ENCODE assay signal across 14 cellular contexts in genomic region chr12:47733142-47733541, GRCh38.
"Had no signal": no experiment of that assay in that cellular context is flagged by ENCODE, and none has a peak within 500 bp of the region (broad histone marks: within the 10 kb centered on the region; RNA-seq: fewer than 3 reads in every experiment).

No MANE protein-coding gene starts in this region.

- H3K4me3 ChIP-seq: ovary, smooth muscle cell had no signal

- H3K4me3 Mint-ChIP-seq: activated naive CD4-positive, alpha-beta T cell treated with anti-CD3 and anti-CD28 coated beads, Interleukin-2, amount 50 U/mL, for 24 hours; endodermal cell had no signal

- ATAC-seq: left ventricle myocardium superior, sciatic nerve had no signal

- H3K27me3 ChIP-seq: ovary had no signal

- H3K36me3 ChIP-seq: ovary, WERI-Rb-1 had no signal

- H3K27ac Mint-ChIP-seq: activated naive CD4-positive, alpha-beta T cell treated with anti-CD3 and anti-CD28 coated beads, Interleukin-2, amount 50 U/mL, for 24 hours; endodermal cell had no signal

- H3K9me3 ChIP-seq: ovary had no signal

- H3K27ac ChIP-seq: epithelial cell of prostate, WERI-Rb-1 had no signal

- H3K27me3 Mint-ChIP-seq: activated naive CD4-positive, alpha-beta T cell treated with anti-CD3 and anti-CD28 coated beads, Interleukin-2, amount 50 U/mL, for 24 hours had no signal

- H3K36me3 Mint-ChIP-seq: activated naive CD4-positive, alpha-beta T cell treated with anti-CD3 and anti-CD28 coated beads, Interleukin-2, amount 50 U/mL, for 24 hours had no signal

- DNase-seq: activated CD4-positive, alpha-beta T cell treated with anti-CD3 and anti-CD28 coated beads, Interleukin-2, amount 50 U/mL, for 48 hours; activated gamma-delta T cell; endodermal cell; head of caudate nucleus; left ventricle myocardium superior; stimulated activated CD4-positive, alpha-beta T cell treated with anti-CD3 and anti-CD28 coated beads, Interleukin-4, amount 100 ng/mL, for 1 hour; SW 1271; T-helper 2 cell; WERI-Rb-1 had no signal

- H3K4me1 Mint-ChIP-seq: activated naive CD4-positive, alpha-beta T cell treated with anti-CD3 and anti-CD28 coated beads, Interleukin-2, amount 50 U/mL, for 24 hours had no signal

- H3K9me3 Mint-ChIP-seq: activated naive CD4-positive, alpha-beta T cell treated with anti-CD3 and anti-CD28 coated beads, Interleukin-2, amount 50 U/mL, for 24 hours; endodermal cell had no signal
